ENCODE assay signal across 20 cellular contexts in genomic region chr6:3961581-3962225, GRCh38.
"Had no signal": no experiment of that assay in that cellular context is flagged by ENCODE, and none has a peak within 500 bp of the region (broad histone marks: within the 10 kb centered on the region; RNA-seq: fewer than 3 reads in every experiment).

No MANE protein-coding gene starts in this region.

- H3K4me3 ChIP-seq: pancreas, skin epidermis, tibial artery had no signal

- H3K36me3 ChIP-seq: pancreas, tibial artery had no signal

- DNase-seq: activated CD4-positive, alpha-beta T cell treated with anti-CD3 and anti-CD28 coated beads for 1 hour; activated CD4-positive, alpha-beta T cell treated with anti-CD3 and anti-CD28 coated beads, Interleukin-2, amount 50 U/mL, for 1 hour; activated CD8-positive, alpha-beta memory T cell treated with anti-CD3 and anti-CD28 coated beads for 24 hours; activated CD8-positive, alpha-beta memory T cell treated with anti-CD3 and anti-CD28 coated beads, Interleukin-2, amount 50 U/mL, for 4 hours; activated naive CD4-positive, alpha-beta T cell treated with anti-CD3 and anti-CD28 coated beads for 36 hours; activated naive CD8-positive, alpha-beta T cell treated with anti-CD3 and anti-CD28 coated beads, Interleukin-2, amount 50 U/mL, for 24 hours; activated T-cell treated with anti-CD3 and anti-CD28 coated beads, Interleukin-2, amount 50 U/mL, for 4 hours; caudate nucleus; effector memory CD4-positive, alpha-beta T cell; glutamatergic neuron; hippocampal formation; left ventricle myocardium superior; natural killer cell; pancreas; right cardiac atrium; stimulated activated CD4-positive, alpha-beta T cell treated with anti-CD3 and anti-CD28 coated beads, Interleukin-2, amount 100 ng/mL, for 24 hours; stimulated activated naive CD8-positive, alpha-beta T cell treated with anti-CD3 and anti-CD28 coated beads, Interleukin-15, amount 100 ng/mL, for 72 hours; T-cell; tibial artery had no signal

- H3K4me1 ChIP-seq: pancreas, tibial artery had no signal

- H3K27ac ChIP-seq: pancreas, skin epidermis, tibial artery had no signal

- H3K9me3 ChIP-seq: pancreas, tibial artery had no signal

- H3K27me3 ChIP-seq: pancreas, tibial artery had no signal
